Comparison of ENCODE assay signal across 25 cellular contexts in genomic region chr3:5732081-5732480, GRCh38.
DNase-seq lines count a peak whose midpoint lies in the region; ATAC-seq, FAIRE-seq and TF ChIP-seq lines count a peak whose summit lies in the region.
"Had no signal": no experiment of that assay in that cellular context is flagged by ENCODE, and none has a peak within 500 bp of the region (broad histone marks: within the 10 kb centered on the region; RNA-seq: fewer than 3 reads in every experiment).

No MANE protein-coding gene starts in this region.

- H3K4me3 ChIP-seq in A549, result no peak overlapping the region
- no peak overlapping the region for H3K4me3 ChIP-seq in IMR-90 (ENCODE audit: insufficient read depth, low read depth, low read length)
- H3K4me3 ChIP-seq in H1 (ENCODE audit: extremely low read depth in 1 of 4, insufficient read depth in 2 of 4, low read depth in 3 of 4, low read length in 4 of 4), result no peak overlapping the region
- H3K4me3 ChIP-seq: BLaER1 treated with 17β-estradiol and CSF1 and Interleukin-3, amounts not matched to agents 10 nM and 100 nM; GM12878 had no signal

- H3K9ac ChIP-seq in IMR-90 (ENCODE audit: low read depth, low read length) (no peak overlapping the region), H1 (replicated peaks in 1 of 4; ENCODE audit: extremely low read depth in 1 of 4, low read depth in 3 of 4, low read length in 3 of 4) (no peak overlapping the region)
- H3K9ac ChIP-seq: BLaER1 treated with 17β-estradiol and CSF1 and Interleukin-3, amounts not matched to agents 10 nM and 100 nM had no signal

- H3K9me1 ChIP-seq in IMR-90 (ENCODE audit: insufficient read depth, low read length), result no peaks in the 10 kb centered on the region

- no peak overlapping the region for H2AK9ac ChIP-seq in IMR-90 (replicated peaks; ENCODE audit: low read depth, low read length, poor library complexity)

- no peak overlapping the region for H2BK12ac ChIP-seq in H1 (ENCODE audit: low read depth, low read length)

- POLR2A ChIA-PET in A549 (lab: Yijun Ruan, JAX), result no interaction called here
- POLR2A ChIA-PET in IMR-90 (lab: Charles Lee; ENCODE audit: unreplicated experiment), result no interaction called here
- POLR2A ChIA-PET in H1 (lab: Charles Lee; ENCODE audit: partially characterized antibody), result no interaction called here

- H2BK20ac ChIP-seq in IMR-90 (ENCODE audit: low read depth, low read length) (no peak overlapping the region), H1 (ENCODE audit: low read length) (no peak overlapping the region)

- H3K4ac ChIP-seq in IMR-90 (ENCODE audit: low read depth, low read length) (no peak overlapping the region), H1 (replicated peaks; ENCODE audit: insufficient read length, low read depth, low read length) (no peak overlapping the region)

- dilution Hi-C loops in IMR-90 (cut with HindIII; ENCODE audit: low sequenced_read_pairs, unreplicated experiment), result no loop called here

- H3K23me2 ChIP-seq in H1 (ENCODE audit: low read depth, low read length), result no peaks in the 10 kb centered on the region

- no peak overlapping the region for H4K8ac ChIP-seq in IMR-90 (ENCODE audit: low read depth in 2 of 2, low read length in 2 of 2)
- no peak overlapping the region for H4K8ac ChIP-seq in H1 (ENCODE audit: extremely low read depth, insufficient read depth, low read length)

- TF ChIP-seq POLR2A in A549 (IDR thresholded peaks at IDR 0.05; ENCODE audit: low read length) (no peak), IMR-90 (IDR thresholded peaks at IDR 0.05; ENCODE audit: low read depth, low read length) (no peak), H1 (IDR thresholded peaks at IDR 0.05; ENCODE audit: control extremely low read depth in 1 of 2, low read depth in 2 of 2, low read length in 2 of 2) (no peak)

- TF ChIP-seq CTCF in A549 (IDR thresholded peaks at IDR 0.05) (no peak), IMR-90 (conservative IDR thresholded peaks at IDR 0.05; ENCODE audit: low read depth, low read length) (no peak), H1 (IDR thresholded peaks at IDR 0.05; ENCODE audit: control extremely low read depth in 1 of 3, insufficient read depth in 1 of 3, low read depth in 1 of 3, low read length in 3 of 3) (no peak)

- 6% methylated on average over 2 of the region's 2 CpGs for WGBS in A549 (ENCODE audit: missing lambda C conversion rate)
- WGBS in IMR-90 (ENCODE audit: extremely low coverage in 2 of 2, insufficient read length in 1 of 2), 2 experiments, result no CpG with 5 or more reads among the region's 2 CpGs
- 87% methylated on average over 2 of the region's 2 CpGs; no CpG with 5 or more reads in 1 of the 2 experiments for WGBS in H1 (ENCODE audit: extremely low coverage in 1 of 2, insufficient coverage in 1 of 2, insufficient read length in 1 of 2, insufficient replicate concordance in 2 of 2, low coverage in 1 of 2, low lambda C conversion rate in 2 of 2, missing lambda C conversion rate in 1 of 2), 2 experiments

- H3K23ac ChIP-seq in IMR-90 (ENCODE audit: low read depth, low read length) (no peak overlapping the region), H1 (ENCODE audit: insufficient read length) (no peak overlapping the region)

- H3K4me2 ChIP-seq in A549 (no peak overlapping the region), IMR-90 (ENCODE audit: low read depth, low read length) (no peak overlapping the region), H1 (ENCODE audit: insufficient read depth in 1 of 2, low read depth in 2 of 2, low read length in 2 of 2) (no peak overlapping the region)
- H3K4me2 ChIP-seq: BLaER1 treated with 17β-estradiol and CSF1 and Interleukin-3, amounts not matched to agents 10 nM and 100 nM had no signal

- BruUV-seq in IMR-90 (replicated peaks; lab: Mats Ljungman, UMichigan), result no TSS peak

- H3K4me1 ChIP-seq in A549, result no peaks in the 10 kb centered on the region
- no peaks in the 10 kb centered on the region for H3K4me1 ChIP-seq in IMR-90 (ENCODE audit: control insufficient read depth, insufficient read depth, low read length)
- H3K4me1 ChIP-seq in H1 (replicated peaks in 1 of 4; ENCODE audit: control insufficient read depth in 3 of 4, insufficient read depth in 4 of 4, low read length in 3 of 4), result no peaks in the 10 kb centered on the region
- H3K4me1 ChIP-seq: BLaER1 treated with 17β-estradiol and CSF1 and Interleukin-3, amounts not matched to agents 10 nM and 100 nM had no signal

- no peak overlapping the region for H4K91ac ChIP-seq in IMR-90 (ENCODE audit: insufficient read depth, low read depth, low read length)
- H4K91ac ChIP-seq in H1 (replicated peaks; ENCODE audit: insufficient read length, low read length), result no peak overlapping the region

- H3K79me2 ChIP-seq in H1 (ENCODE audit: control insufficient read depth in 1 of 2, insufficient read depth in 2 of 2, low read length in 2 of 2), result no peaks in the 10 kb centered on the region

- H4K20me1 ChIP-seq in IMR-90 (ENCODE audit: insufficient read depth, low read length) (no peaks in the 10 kb centered on the region), H1 (replicated peaks in 1 of 2; ENCODE audit: control insufficient read depth in 1 of 2, insufficient read depth in 2 of 2, low read length in 2 of 2) (no peaks in the 10 kb centered on the region)
- H4K20me1 ChIP-seq: BLaER1 treated with 17β-estradiol and CSF1 and Interleukin-3, amounts not matched to agents 10 nM and 100 nM had no signal

- H3K27ac ChIP-seq in A549 (no peak overlapping the region), IMR-90 (ENCODE audit: insufficient read depth, low read length) (no peak overlapping the region), H1 (ENCODE audit: low read depth, low read length) (no peak overlapping the region)
- H3K27ac ChIP-seq: BLaER1 treated with 17β-estradiol and CSF1 and Interleukin-3, amounts not matched to agents 10 nM and 100 nM; C4-2B had no signal

- H2BK120ac ChIP-seq in IMR-90 (ENCODE audit: low read depth, low read length), result no peak overlapping the region
- no peak overlapping the region for H2BK120ac ChIP-seq in H1 (replicated peaks; ENCODE audit: low read depth, low read length)

- FAIRE-seq in A549 (lab: Jason Lieb, UNC) (no peak), H1 (lab: Jason Lieb, UNC) (no peak)
- FAIRE-seq: A204.1, GM12878, GM12892, GM18507, GM19239 had no signal

- H2AFZ ChIP-seq in IMR-90 (replicated peaks; ENCODE audit: low read length, poor library complexity), result no peak overlapping the region
- no peak overlapping the region for H2AFZ ChIP-seq in H1 (ENCODE audit: low read length)

- H3K36me3 ChIP-seq in IMR-90 (ENCODE audit: control insufficient read depth, insufficient read depth, low read length) (no peaks in the 10 kb centered on the region), H1 (ENCODE audit: control insufficient read depth in 2 of 4, insufficient read depth in 4 of 4, low read length in 3 of 4) (no peaks in the 10 kb centered on the region)
- H3K36me3 ChIP-seq: BLaER1 treated with 17β-estradiol and CSF1 and Interleukin-3, amounts not matched to agents 10 nM and 100 nM had no signal

- no peak overlapping the region for H4K5ac ChIP-seq in IMR-90 (ENCODE audit: low read depth, low read length)
- no peak overlapping the region for H4K5ac ChIP-seq in H1 (ENCODE audit: insufficient read length, low read depth, low read length)

- H3K14ac ChIP-seq in IMR-90 (replicated peaks; ENCODE audit: low read depth, low read length) (no peak overlapping the region), H1 (ENCODE audit: insufficient read length) (no peak overlapping the region)

- ATAC-seq in A549 (no peak), IMR-90 (ENCODE audit: low read depth) (no peak)
- ATAC-seq: GM12878 had no signal

- H3K56ac ChIP-seq in IMR-90 (ENCODE audit: extremely low read depth, insufficient read depth, low read length), result no peak overlapping the region
- no peak overlapping the region for H3K56ac ChIP-seq in H1 (replicated peaks; ENCODE audit: insufficient read length, low read depth, low read length)

- no peak overlapping the region for H2BK5ac ChIP-seq in IMR-90 (ENCODE audit: low read depth, low read length, poor library complexity, severe bottlenecking)
- H2BK5ac ChIP-seq in H1 (ENCODE audit: low read depth, low read length), result no peak overlapping the region

- DNase-seq in A549 (ENCODE audit: low read depth in 1 of 2, low spot score in 1 of 2), result no peak
- no peak for DNase-seq in IMR-90
- DNase-seq in H1 (ENCODE audit: low read depth in 1 of 2, low spot score in 2 of 2), result no peak
- no peak for DNase-seq in NCI-H1105 (lab: John Stamatoyannopoulos, UW)
- DNase-seq in CD1c-positive myeloid dendritic cell (ENCODE audit: extremely low spot score), result no peak
- DNase-seq: 8988T; AML-193; CD4-positive, alpha-beta memory T cell; CD4-positive, CD25-positive, alpha-beta regulatory T cell; CD8-positive, alpha-beta memory T cell; COR-L47; DMS 273 treated with DMSO at 0.1 percent for 48 hours; DMS153; DMS53; DMS79; DND-41; EL; GDM1 had no signal

- no peak for TF ChIP-seq EP300 in A549 (IDR thresholded peaks at IDR 0.05)
- no peak for TF ChIP-seq EP300 in H1 (IDR thresholded peaks at IDR 0.05; ENCODE audit: borderline replicate concordance in 1 of 2, low read depth in 2 of 2, low read length in 2 of 2)

- H2AK5ac ChIP-seq in IMR-90 (ENCODE audit: low read depth, low read length) (no peak overlapping the region), H1 (ENCODE audit: low read depth, low read length) (no peak overlapping the region)

- no peak for TF ChIP-seq RAD21 in A549 (conservative IDR thresholded peaks at IDR 0.05 in 1 of 2, IDR thresholded peaks at IDR 0.05 in 1 of 2)
- no peak for TF ChIP-seq RAD21 in IMR-90 (IDR thresholded peaks at IDR 0.05; ENCODE audit: low read length)
- TF ChIP-seq RAD21 in H1 (IDR thresholded peaks at IDR 0.05 in 1 of 2, conservative IDR thresholded peaks at IDR 0.05 in 1 of 2; ENCODE audit: low read depth in 2 of 2, low read length in 2 of 2), result no peak

- in situ Hi-C loops in IMR-90 (cut with MboI; ENCODE audit: low sequenced_read_pairs), result no loop called here

- intact Hi-C loops in IMR-90 (cut with micrococcal nuclease), result no loop called here

- H3K9me3 ChIP-seq in A549 (no peaks in the 10 kb centered on the region), IMR-90 (ENCODE audit: control insufficient read depth, insufficient read depth, low read length) (peaks cover 12% of the 10 kb centered on the region; the same call in 1 of the 2 replicates), H1 (ENCODE audit: insufficient read depth in 2 of 2, low read depth in 1 of 2, low read length in 1 of 2) (no peaks in the 10 kb centered on the region; a peak in 1 of 4 replicates)
- H3K9me3 ChIP-seq: BLaER1 treated with 17β-estradiol and CSF1 and Interleukin-3, amounts not matched to agents 10 nM and 100 nM had no signal

- no peaks in the 10 kb centered on the region for H3K27me3 ChIP-seq in IMR-90 (ENCODE audit: control insufficient read depth, insufficient read depth, low read length)
- H3K27me3 ChIP-seq in H1 (replicated peaks in 1 of 4; ENCODE audit: control insufficient read depth in 3 of 4, extremely low read depth in 1 of 4, insufficient read depth in 3 of 4, low read length in 3 of 4), result no peaks in the 10 kb centered on the region
- H3K27me3 ChIP-seq: BLaER1 treated with 17β-estradiol and CSF1 and Interleukin-3, amounts not matched to agents 10 nM and 100 nM had no signal

- no peaks in the 10 kb centered on the region for H3K79me1 ChIP-seq in IMR-90 (ENCODE audit: low read depth in 1 of 2, low read length in 2 of 2)
- no peaks in the 10 kb centered on the region for H3K79me1 ChIP-seq in H1 (ENCODE audit: low read depth, low read length)

- H3K18ac ChIP-seq in IMR-90 (ENCODE audit: low read depth, low read length) (no peak overlapping the region), H1 (ENCODE audit: extremely low read depth, low read length) (no peak overlapping the region)

- CTCF ChIA-PET in A549 (lab: Yijun Ruan, JAX) (interaction anchor here (1.3 kb wide), 1 partner anchor 126 kb away, joined by 3 read pairs; no protein-coding TSS in a partner anchor), IMR-90 (lab: Yijun Ruan, JAX) (no interaction called here), H1 (lab: Charles Lee; ENCODE audit: partially characterized antibody) (interaction anchor here (1.0 to 3.8 kb wide), 12 partner anchors 9 to 939 kb away, joined by 3 to 30 read pairs (median 4); no protein-coding TSS in a partner anchor)

- H2BK15ac ChIP-seq in IMR-90 (ENCODE audit: low read depth, low read length) (no peak overlapping the region), H1 (ENCODE audit: low read length) (no peak overlapping the region)

Comparison
In these comparisons a context has a peak if more than half of its experiments do, and no peak if none do; other contexts are left out.
1. Of the 18 proteins assayed by ChIP-seq in both H1 and A549: peak only in H1: none; only in A549: none; in both: MAFK; in neither: 17.